In genomic region chr1:152036316-152037216, GRCh38 we compare ENCODE assay signal across 8 cellular contexts. TPM values are rescaled to one million over a fixed set of nuclear protein-coding genes. Genes with fewer than 3 reads are reported as not detected.
DNase-seq lines count a peak whose midpoint lies in the region; ATAC-seq and TF ChIP-seq lines count a peak whose summit lies in the region.

Gene S100A11, minus strand, starts transcription at chr1:152037004. Its CDS starts 89 bp downstream, at chr1:152036915.

- H3K4me3 ChIP-seq in ACC112 (ENCODE audit: low read depth, low read length) (peak within 1 kb of the TSS; percentile 100), HUES64 (ENCODE audit: low read length) (peak within 1 kb of the TSS; percentile 80), right atrium auricular region (peak within 1 kb of the TSS; percentile 63 to 70)

- peaks cover 22% of the 10 kb centered on the region for H3K27me3 ChIP-seq in ACC112 (ENCODE audit: insufficient read depth, low read length)
- peaks cover 22% of the 10 kb centered on the region for H3K27me3 ChIP-seq in HUES64 (ENCODE audit: insufficient read depth, low read length)
- H3K27me3 ChIP-seq in right atrium auricular region = no peaks in the 10 kb centered on the region

- H2AFZ ChIP-seq in ACC112 (ENCODE audit: low read length, unreplicated experiment) = peak within 1 kb of the TSS; percentile 98

- H3K36me3 ChIP-seq in ACC112 (ENCODE audit: insufficient read depth, low read length) = peaks cover 24% of the 10 kb centered on the region
- H3K36me3 ChIP-seq in HUES64 (ENCODE audit: insufficient read depth, low read length) = peaks cover 28% of the 10 kb centered on the region
- H3K36me3 ChIP-seq in right atrium auricular region = peaks cover 19% of the 10 kb centered on the region

- ATAC-seq in GM19043 (IDR thresholded peaks at IDR 0.05; ENCODE audit: low read depth, unreplicated experiment) (peak; percentile 37), GM21367 (IDR thresholded peaks at IDR 0.05; ENCODE audit: unreplicated experiment) (no peak)

- no peak for TF ChIP-seq CTCF in right atrium auricular region (IDR thresholded peaks at IDR 0.05)

- H3K79me2 ChIP-seq in ACC112 (ENCODE audit: control insufficient read depth, insufficient read depth, low read length, unreplicated experiment) = peaks cover 46% of the 10 kb centered on the region

- WGBS in HUES64 = under 1% methylated on average over 51 of the region's 52 CpGs

- H3K27ac ChIP-seq in ACC112 (ENCODE audit: low read depth, low read length) (peak within 1 kb of the TSS; percentile 95), HUES64 (ENCODE audit: low read depth, low read length) (peak within 1 kb of the TSS; percentile 20; the same call in 1 of the 2 replicates), angular gyrus (ENCODE audit: low read depth, low read length) (peak within 1 kb of the TSS; percentile 51), right atrium auricular region (peak within 1 kb of the TSS; percentile 80 to 98)

- H3K9ac ChIP-seq in HUES64 (ENCODE audit: low read depth, low read length) = peak within 1 kb of the TSS; percentile 68

- H3K9me3 ChIP-seq in HUES64 (ENCODE audit: insufficient read depth, low read depth, low read length) (no peaks in the 10 kb centered on the region), right atrium auricular region (no peaks in the 10 kb centered on the region)

- peak; percentile 92 for DNase-seq in right atrium auricular region (ENCODE audit: low spot score)
- peak; percentile 66 for DNase-seq in retina

- intact Hi-C loops in T-helper 2 cell treated with Interferon-gamma antibody and Interleukin-4, amounts not matched to agents 100 ng/mL and 5 ng/mL, for 36 hours (cut with micrococcal nuclease) = no loop called here

- H3K4me1 ChIP-seq in ACC112 (ENCODE audit: control insufficient read depth, insufficient read depth, low read length, unreplicated experiment) = peaks cover 17% of the 10 kb centered on the region
- H3K4me1 ChIP-seq in HUES64 (ENCODE audit: insufficient read depth, low read length) = peaks cover 20% of the 10 kb centered on the region
- peaks cover 0 to 29% of the 10 kb centered on the region in 2 donors for H3K4me1 ChIP-seq in right atrium auricular region

RNA-seq across cellular contexts. Expression of gene S100A11, which starts in this region (rescaled TPM):
- 260 TPM for polyA plus RNA-seq in HUES64 (2013, experiment 1 of 2)
- 289 TPM for polyA plus RNA-seq in HUES64 (2013, experiment 2 of 2)
- total RNA-seq in T-helper 2 cell treated with Interferon-gamma antibody and Interleukin-4, amounts not matched to agents 100 ng/mL and 5 ng/mL, for 36 hours = 475 and 488 TPM in 2 replicates
- total RNA-seq in right atrium auricular region = 100 to 1,000 TPM in 1 of 2 donors, 10 to 100 TPM in 1; 59.0 to 172 TPM

Comparison
In these comparisons a context has a peak if more than half of its experiments do, and no peak if none do; other contexts are left out.
1. H3K27ac ChIP-seq: peak in every context shown above with its lines; median percentile 95 in ACC112; 89 in right atrium auricular region; 51 in angular gyrus; 20 in HUES64.